In the genomic region with DNA sequence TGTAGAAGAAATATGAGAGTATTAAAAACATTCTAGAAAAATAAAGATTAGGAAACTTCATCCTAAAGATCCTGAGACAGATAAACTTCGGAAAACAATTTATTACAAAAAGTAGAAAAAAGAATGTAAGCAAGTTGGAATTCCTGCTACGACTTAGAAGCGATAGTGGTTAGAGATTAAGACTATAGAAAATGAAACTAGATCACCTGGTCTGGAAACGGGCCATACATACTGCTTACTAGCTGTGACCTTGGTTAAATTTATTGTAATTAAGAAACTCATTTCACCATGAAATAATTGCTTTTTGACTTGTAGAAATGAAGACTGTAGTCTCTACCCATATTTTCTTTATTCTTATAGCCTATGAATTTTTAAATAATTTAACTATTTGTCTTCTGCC, we compare ENCODE assay signal across 15 cellular contexts.
"Had no signal": no experiment of that assay in that cellular context is flagged by ENCODE, and none has a peak within 500 bp of the region (broad histone marks: within the 10 kb centered on the region; RNA-seq: fewer than 3 reads in every experiment).

No MANE protein-coding gene starts in this region.

- DNase-seq: activated CD4-positive, alpha-beta T cell treated with anti-CD3 and anti-CD28 coated beads for 1 hour; activated CD4-positive, alpha-beta T cell treated with anti-CD3 and anti-CD28 coated beads, Interleukin-2, amount 50 U/mL, for 48 hours; activated effector memory CD4-positive, alpha-beta T cell treated with anti-CD3 and anti-CD28 coated beads, Interleukin-2, amount 50 U/mL, for 16 hours; activated T-cell treated with anti-CD3 and anti-CD28 coated beads, Interleukin-2, amount 50 U/mL, for 4 hours; anterior cingulate cortex; effector CD4-positive, alpha-beta T cell; foreskin melanocyte; heart right ventricle; natural killer cell; nucleus accumbens; psoas muscle; sigmoid colon; stimulated activated CD4-positive, alpha-beta T cell treated with anti-CD3 and anti-CD28 coated beads, Interleukin-12 subunit alpha, Interleukin-12 subunit beta, amount 100 ng/mL, for 4 hours; stimulated activated naive CD4-positive, alpha-beta T cell; T1000 had no signal
